8 cellular contexts compared by ENCODE assay signal in genomic region chr7:151755131-151755787, GRCh38.
DNase-seq lines count a peak whose midpoint lies in the region; ATAC-seq, FAIRE-seq and TF ChIP-seq lines count a peak whose summit lies in the region.

No MANE protein-coding gene starts in this region.

- peaks cover 7 to 36% (median 25%) of the 10 kb centered on the region in 4 donors for H3K4me1 Mint-ChIP-seq in CD4-positive, alpha-beta memory T cell

- H3K4me3 ChIP-seq in CD4-positive, alpha-beta memory T cell (ENCODE audit: low read length in 2 of 2), result no peak overlapping the region
- H3K4me3 ChIP-seq in Peyer's patch (no peak overlapping the region), fibroblast of pulmonary artery (replicated peaks; ENCODE audit: low read depth, low read length) (no peak overlapping the region), trophoblast cell (ENCODE audit: low read depth, low read length) (no peak overlapping the region)

- H3K9me3 Mint-ChIP-seq in CD4-positive, alpha-beta memory T cell, result no peaks in the 10 kb centered on the region

- FAIRE-seq in urothelium cell line (lab: Jason Lieb, UNC), result no peak

- POLR2A ChIA-PET in CD4-positive, alpha-beta memory T cell (lab: Charles Lee; ENCODE audit: partially characterized antibody), result no interaction called here

- H3K4ac ChIP-seq in trophoblast cell (ENCODE audit: low read depth, low read length), result peak overlapping the region; percentile 23

- H3K36me3 Mint-ChIP-seq in CD4-positive, alpha-beta memory T cell, result peaks cover 8 to 15% of the 10 kb centered on the region in 2 donors

- H3K27ac Mint-ChIP-seq in CD4-positive, alpha-beta memory T cell, result peak overlapping the region in 6 of 7 donors; percentile 42 to 96 (median 72)

- no peak overlapping the region for H3K9ac ChIP-seq in trophoblast cell (ENCODE audit: low read length)

- H4K8ac ChIP-seq in trophoblast cell (ENCODE audit: low read depth, low read length), result peak overlapping the region; percentile 56

- H3K79me2 ChIP-seq in trophoblast cell (ENCODE audit: control insufficient read depth, insufficient read depth, low read length, poor library complexity), result peaks cover 4% of the 10 kb centered on the region

- WGBS in trophoblast cell (ENCODE audit: extremely low coverage, insufficient coverage, insufficient read length), result no CpG with 5 or more reads among the region's 11 CpGs

- peak overlapping the region; percentile 96 for H2BK120ac ChIP-seq in trophoblast cell (ENCODE audit: insufficient read depth, low read length, poor library complexity)

- peak overlapping the region in 2 of 8 donors; percentile 46 to 83 for H3K4me3 Mint-ChIP-seq in CD4-positive, alpha-beta memory T cell

- CTCF ChIA-PET in CD4-positive, alpha-beta memory T cell (lab: Charles Lee; ENCODE audit: partially characterized antibody), result interaction anchor here (6.2 kb wide), 1 partner anchor 27 kb away, joined by 45 read pairs; no protein-coding TSS in a partner anchor

- H3K36me3 ChIP-seq in CD4-positive, alpha-beta memory T cell (ENCODE audit: insufficient read depth, low read length), result peaks cover 3% of the 10 kb centered on the region
- H3K36me3 ChIP-seq in Peyer's patch, result no peaks in the 10 kb centered on the region
- no peaks in the 10 kb centered on the region for H3K36me3 ChIP-seq in trophoblast cell (ENCODE audit: control insufficient read depth in 1 of 2, insufficient read depth in 2 of 2, low read length in 2 of 2)

- peaks cover 19% of the 10 kb centered on the region for H3K4me1 ChIP-seq in CD4-positive, alpha-beta memory T cell (ENCODE audit: insufficient read depth, low read length)
- H3K4me1 ChIP-seq in Peyer's patch (peaks cover 0 to 35% (median 7%) of the 10 kb centered on the region in 4 donors), trophoblast cell (ENCODE audit: control insufficient read depth in 1 of 2, insufficient read depth in 2 of 2, low read length in 2 of 2) (peaks cover 21 to 24% of the 10 kb centered on the region in 2 experiments)

- ATAC-seq in HG03025 (IDR thresholded peaks at IDR 0.05; ENCODE audit: low FRiP score, unreplicated experiment), result no peak
- no peak for ATAC-seq in HG03521 (IDR thresholded peaks at IDR 0.05; ENCODE audit: unreplicated experiment)

- H4K91ac ChIP-seq in trophoblast cell (ENCODE audit: low read depth, low read length), result peak overlapping the region; percentile 96

- peak overlapping the region; percentile 34 for H3K27ac ChIP-seq in CD4-positive, alpha-beta memory T cell (ENCODE audit: low read depth, low read length)
- H3K27ac ChIP-seq in Peyer's patch (peak overlapping the region; percentile 59 to 80 (median 68)), trophoblast cell (ENCODE audit: low read depth, low read length) (no peak overlapping the region)

- no peaks in the 10 kb centered on the region for H3K27me3 Mint-ChIP-seq in CD4-positive, alpha-beta memory T cell

- intact Hi-C loops in CD4-positive, alpha-beta memory T cell (cut with micrococcal nuclease), result loop anchor here (5.0 kb wide), 4 partner anchors 238 to 438 kb away; partner anchors contain the start of gene RHEB

- TF ChIP-seq CTCF in Peyer's patch (IDR thresholded peaks at IDR 0.05) (no peak), fibroblast of pulmonary artery (IDR thresholded peaks at IDR 0.05; ENCODE audit: low read length, missing control alignments) (no peak)

- peak overlapping the region; percentile 83 for H3K14ac ChIP-seq in trophoblast cell (ENCODE audit: low read length)

- no peak overlapping the region for H3K4me2 ChIP-seq in trophoblast cell (ENCODE audit: low read length)

- H2BK12ac ChIP-seq in trophoblast cell (ENCODE audit: low read length), result peak overlapping the region; percentile 93

- H3K23ac ChIP-seq in trophoblast cell (ENCODE audit: low read length), result no peak overlapping the region

- peak overlapping the region; percentile 51 for H2AFZ ChIP-seq in trophoblast cell (ENCODE audit: insufficient read depth, low read length, poor library complexity)

- no peak overlapping the region for H4K12ac ChIP-seq in trophoblast cell (ENCODE audit: low read depth, low read length)

- H2BK5ac ChIP-seq in trophoblast cell (ENCODE audit: low read depth, low read length, poor library complexity), result peak overlapping the region; percentile 63

- H3K79me1 ChIP-seq in trophoblast cell (ENCODE audit: low read length), result peaks cover 26% of the 10 kb centered on the region

- no peak for TF ChIP-seq POLR2A in Peyer's patch (IDR thresholded peaks at IDR 0.05)

- H3K27me3 ChIP-seq in CD4-positive, alpha-beta memory T cell (ENCODE audit: insufficient read depth, low read length), result no peaks in the 10 kb centered on the region
- H3K27me3 ChIP-seq in Peyer's patch (no peaks in the 10 kb centered on the region), trophoblast cell (ENCODE audit: insufficient read depth, low read length) (no peaks in the 10 kb centered on the region)

- H2AK5ac ChIP-seq in trophoblast cell (ENCODE audit: low read length), result peak overlapping the region; percentile 97

- DNase-seq in CD4-positive, alpha-beta memory T cell, result no peak
- DNase-seq in Peyer's patch (peak in 1 of 3 donors; percentile 66), fibroblast of pulmonary artery (ENCODE audit: low read depth) (peak; percentile 49), trophoblast cell (peak; percentile 56 to 81), DMS153 (lab: John Stamatoyannopoulos, UW) (no peak), urothelium cell line (ENCODE audit: low spot score) (no peak)

- peak overlapping the region; percentile 54 for H3K18ac ChIP-seq in trophoblast cell (ENCODE audit: low read length)

- no peaks in the 10 kb centered on the region for H3K9me3 ChIP-seq in CD4-positive, alpha-beta memory T cell (ENCODE audit: control insufficient read depth in 1 of 2, low read length in 2 of 2)
- H3K9me3 ChIP-seq in Peyer's patch (no peaks in the 10 kb centered on the region), trophoblast cell (ENCODE audit: insufficient read depth, low read depth, low read length) (no peaks in the 10 kb centered on the region)

Comparison
In these comparisons a context has a peak if more than half of its experiments do, and no peak if none do; other contexts are left out.
1. DNase-seq: peak in fibroblast of pulmonary artery (single experiment) and trophoblast cell (2 of 2); none in CD4-positive, alpha-beta memory T cell (0 of 5), DMS153 (single experiment) and urothelium cell line (single experiment).